ENCODE assay signal across 22 cellular contexts in genomic region chr1:234855851-234856250, GRCh38.
"Had no signal": no experiment of that assay in that cellular context is flagged by ENCODE, and none has a peak within 500 bp of the region (broad histone marks: within the 10 kb centered on the region; RNA-seq: fewer than 3 reads in every experiment).

No MANE protein-coding gene starts in this region.

- H3K27ac ChIP-seq: gastrocnemius medialis, hepatocyte, left lung, lower lobe of right lung, parathyroid adenoma, prostate gland, right lobe of liver, thyroid gland had no signal

- H3K9ac ChIP-seq: parathyroid adenoma had no signal

- H3K4me1 ChIP-seq: gastrocnemius medialis, parathyroid adenoma, prostate gland, right lobe of liver had no signal

- H3K27me3 ChIP-seq: gastrocnemius medialis, hepatocyte, left lung, right lobe of liver, thyroid gland had no signal

- H3K9me3 Mint-ChIP-seq: effector memory CD8-positive, alpha-beta T cell; neural crest cell; stimulated activated naive CD8-positive, alpha-beta T cell treated with anti-CD3 and anti-CD28 coated beads, Interleukin-15, amount 100 ng/mL, for 72 hours had no signal

- H3K79me2 ChIP-seq: hepatocyte, parathyroid adenoma had no signal

- H3K36me3 ChIP-seq: gastrocnemius medialis, left lung, lower lobe of right lung, prostate gland, right lobe of liver, thyroid gland had no signal

- FAIRE-seq: kidney, small intestine had no signal

- H3K27me3 Mint-ChIP-seq: natural killer cell treated with Interleukin-12 subunit alpha and Interleukin-12 subunit beta and Interleukin-15 and Interleukin-18, amount 100 ng/mL, for 72 hours; stimulated activated naive B cell treated with anti-CD40 and anti-IgM and Interleukin-4, amounts not matched to agents 10 μg/mL and 1 μg/mL and 100 μg/mL, for 72 hours; stimulated activated naive CD8-positive, alpha-beta T cell treated with anti-CD3 and anti-CD28 coated beads, Interleukin-15, amount 100 ng/mL, for 72 hours had no signal

- H3K4me3 Mint-ChIP-seq: effector memory CD8-positive, alpha-beta T cell; naive B cell; natural killer cell treated with Interleukin-12 subunit alpha and Interleukin-12 subunit beta and Interleukin-15 and Interleukin-18, amount 100 ng/mL, for 72 hours; neural crest cell; stimulated activated naive B cell treated with anti-CD40 and anti-IgM and Interleukin-4, amounts not matched to agents 10 μg/mL and 1 μg/mL and 100 μg/mL, for 72 hours; stimulated activated naive CD8-positive, alpha-beta T cell treated with anti-CD3 and anti-CD28 coated beads, Interleukin-15, amount 100 ng/mL, for 72 hours had no signal

- H3K36me3 Mint-ChIP-seq: natural killer cell treated with Interleukin-12 subunit alpha and Interleukin-12 subunit beta and Interleukin-15 and Interleukin-18, amount 100 ng/mL, for 72 hours; stimulated activated naive B cell treated with anti-CD40 and anti-IgM and Interleukin-4, amounts not matched to agents 10 μg/mL and 1 μg/mL and 100 μg/mL, for 72 hours had no signal

- H3K9me3 ChIP-seq: gastrocnemius medialis, lower lobe of right lung, prostate gland, right lobe of liver, thyroid gland had no signal

- H3K4me3 ChIP-seq: coronary artery, gastrocnemius medialis, hepatocyte, left lung, lower lobe of right lung, prostate gland, right lobe of liver, thyroid gland had no signal

- ATAC-seq: effector memory CD8-positive, alpha-beta T cell; gastrocnemius medialis; left lung; lower lobe of right lung; natural killer cell treated with Interleukin-12 subunit alpha and Interleukin-12 subunit beta and Interleukin-15 and Interleukin-18, amount 100 ng/mL, for 72 hours; right lobe of liver; stimulated activated naive B cell treated with anti-CD40 and anti-IgM and Interleukin-4, amounts not matched to agents 10 μg/mL and 1 μg/mL and 100 μg/mL, for 72 hours; stimulated activated naive CD8-positive, alpha-beta T cell treated with anti-CD3 and anti-CD28 coated beads, Interleukin-15, amount 100 ng/mL, for 72 hours had no signal

- H3K4me2 ChIP-seq: hepatocyte had no signal

- DNase-seq: effector memory CD8-positive, alpha-beta T cell; foreskin fibroblast; gastrocnemius medialis; head of caudate nucleus; kidney; left lung; lower lobe of right lung; naive B cell; small intestine; stimulated activated CD4-positive, alpha-beta T cell treated with anti-CD3 and anti-CD28 coated beads, Interleukin-15, amount 100 ng/mL, for 24 hours; stimulated activated CD4-positive, alpha-beta T cell treated with anti-CD3 and anti-CD28 coated beads, Interleukin-2, amount 100 ng/mL, for 48 hours; stimulated activated naive B cell treated with anti-CD40 and anti-IgM and Interleukin-4, amounts not matched to agents 10 μg/mL and 1 μg/mL and 100 μg/mL, for 72 hours; stimulated activated naive CD8-positive, alpha-beta T cell treated with anti-CD3 and anti-CD28 coated beads, Interleukin-15, amount 100 ng/mL, for 72 hours; thyroid gland; trophoblast cell had no signal

- H2AFZ ChIP-seq: hepatocyte, parathyroid adenoma had no signal

- H3K27ac Mint-ChIP-seq: effector memory CD8-positive, alpha-beta T cell; stimulated activated naive B cell treated with anti-CD40 and anti-IgM and Interleukin-4, amounts not matched to agents 10 μg/mL and 1 μg/mL and 100 μg/mL, for 72 hours; stimulated activated naive CD8-positive, alpha-beta T cell treated with anti-CD3 and anti-CD28 coated beads, Interleukin-15, amount 100 ng/mL, for 72 hours had no signal
